16 cellular contexts compared by ENCODE assay signal in genomic region chr9:33153001-33153400, GRCh38. TPM values are rescaled to one million over a fixed set of nuclear protein-coding genes. Genes with fewer than 3 reads are reported as not detected.
DNase-seq lines count a peak whose midpoint lies in the region; ATAC-seq, FAIRE-seq and TF ChIP-seq lines count a peak whose summit lies in the region.
"Had no signal": no experiment of that assay in that cellular context is flagged by ENCODE, and none has a peak within 500 bp of the region (broad histone marks: within the 10 kb centered on the region; RNA-seq: fewer than 3 reads in every experiment).

No MANE protein-coding gene starts in this region.

- peaks cover 86% of the 10 kb centered on the region for H3K4me1 Mint-ChIP-seq in CD14-positive monocyte
- peaks cover 73% of the 10 kb centered on the region for H3K4me1 Mint-ChIP-seq in activated T-helper 1 cell treated with anti-CD3 and anti-CD28 coated beads, Interleukin-12 subunit alpha, Interleukin-12 subunit beta, Interleukin-2, Interleukin-4 antibody, amounts not matched to agents 30 ng/mL and 10 ng/mL and 1 ng/mL, durations not matched to agents 14 hours and 24 hours and 36 hours (ENCODE audit: low read depth)
- H3K4me1 Mint-ChIP-seq in natural killer cell treated with Interleukin-12 subunit alpha and Interleukin-12 subunit beta and Interleukin-15 and Interleukin-18, amount 100 ng/mL, for 72 hours (ENCODE audit: low read depth in 2 of 2): peaks cover 75 to 79% of the 10 kb centered on the region in 2 donors

- intact Hi-C loops in CD14-positive monocyte (cut with micrococcal nuclease): no loop called here
- intact Hi-C loops in activated T-helper 1 cell treated with anti-CD3 and anti-CD28 coated beads, Interleukin-12 subunit alpha, Interleukin-12 subunit beta, Interleukin-2, Interleukin-4 antibody, amounts not matched to agents 30 ng/mL and 10 ng/mL and 1 ng/mL, durations not matched to agents 14 hours and 24 hours and 36 hours (cut with micrococcal nuclease): no loop called here

- peaks cover 9 to 11% of the 10 kb centered on the region in 2 donors for H3K36me3 Mint-ChIP-seq in CD14-positive monocyte
- peaks cover 13% of the 10 kb centered on the region for H3K36me3 Mint-ChIP-seq in activated T-helper 1 cell treated with anti-CD3 and anti-CD28 coated beads, Interleukin-12 subunit alpha, Interleukin-12 subunit beta, Interleukin-2, Interleukin-4 antibody, amounts not matched to agents 30 ng/mL and 10 ng/mL and 1 ng/mL, durations not matched to agents 14 hours and 24 hours and 36 hours (ENCODE audit: low read depth)
- H3K36me3 Mint-ChIP-seq in natural killer cell treated with Interleukin-12 subunit alpha and Interleukin-12 subunit beta and Interleukin-15 and Interleukin-18, amount 100 ng/mL, for 72 hours: no peaks in the 10 kb centered on the region

- peak overlapping the region; percentile 30; the same call in 1 of the 2 replicates for H3K4me3 ChIP-seq in GM12865 (ENCODE audit: low read depth, low read length)
- H3K4me3 ChIP-seq: right atrium auricular region had no signal

- peak overlapping the region; percentile 88 to 99 (median 91) for H3K27ac Mint-ChIP-seq in CD14-positive monocyte
- H3K27ac Mint-ChIP-seq in activated T-helper 1 cell treated with anti-CD3 and anti-CD28 coated beads, Interleukin-12 subunit alpha, Interleukin-12 subunit beta, Interleukin-2, Interleukin-4 antibody, amounts not matched to agents 30 ng/mL and 10 ng/mL and 1 ng/mL, durations not matched to agents 14 hours and 24 hours and 36 hours: peak overlapping the region; percentile 47
- H3K27ac Mint-ChIP-seq in natural killer cell treated with Interleukin-12 subunit alpha and Interleukin-12 subunit beta and Interleukin-15 and Interleukin-18, amount 100 ng/mL, for 72 hours: peak overlapping the region; percentile 79 to 97

- no peak for FAIRE-seq in frontal cortex (lab: Jason Lieb, UNC)
- FAIRE-seq: keratinocyte had no signal

- ATAC-seq in natural killer cell treated with Interleukin-12 subunit alpha and Interleukin-12 subunit beta and Interleukin-15 and Interleukin-18, amount 100 ng/mL, for 72 hours: no peak
- no peak for ATAC-seq in GM19455 (IDR thresholded peaks at IDR 0.05; ENCODE audit: unreplicated experiment)
- ATAC-seq in GM18861 (IDR thresholded peaks at IDR 0.05; ENCODE audit: unreplicated experiment): no peak
- ATAC-seq: Panc1 had no signal

- H3K9me3 Mint-ChIP-seq in CD14-positive monocyte: no peaks in the 10 kb centered on the region
- no peaks in the 10 kb centered on the region for H3K9me3 Mint-ChIP-seq in activated T-helper 1 cell treated with anti-CD3 and anti-CD28 coated beads, Interleukin-12 subunit alpha, Interleukin-12 subunit beta, Interleukin-2, Interleukin-4 antibody, amounts not matched to agents 30 ng/mL and 10 ng/mL and 1 ng/mL, durations not matched to agents 14 hours and 24 hours and 36 hours
- H3K9me3 Mint-ChIP-seq in natural killer cell treated with Interleukin-12 subunit alpha and Interleukin-12 subunit beta and Interleukin-15 and Interleukin-18, amount 100 ng/mL, for 72 hours: no peaks in the 10 kb centered on the region

- TF ChIP-seq CTCF in CD14-positive monocyte (IDR thresholded peaks at IDR 0.05) (no peak), GM12865 (IDR thresholded peaks at IDR 0.05; ENCODE audit: insufficient read depth, low read depth, low read length, missing control alignments) (no peak)

- peak overlapping the region in 1 of 2 donors; percentile 81 for H3K4me3 Mint-ChIP-seq in CD14-positive monocyte
- H3K4me3 Mint-ChIP-seq in activated T-helper 1 cell treated with anti-CD3 and anti-CD28 coated beads, Interleukin-12 subunit alpha, Interleukin-12 subunit beta, Interleukin-2, Interleukin-4 antibody, amounts not matched to agents 30 ng/mL and 10 ng/mL and 1 ng/mL, durations not matched to agents 14 hours and 24 hours and 36 hours: peak overlapping the region; percentile 23
- H3K4me3 Mint-ChIP-seq in natural killer cell treated with Interleukin-12 subunit alpha and Interleukin-12 subunit beta and Interleukin-15 and Interleukin-18, amount 100 ng/mL, for 72 hours: peak overlapping the region; percentile 50

- DNase-seq in CD14-positive monocyte (ENCODE audit: low spot score) (no peak), GM12865 (ENCODE audit: low read depth) (no peak), frontal cortex (ENCODE audit: low spot score in 2 of 2) (no peak)
- DNase-seq in activated T-helper 1 cell treated with anti-CD3 and anti-CD28 coated beads, Interleukin-12 subunit alpha, Interleukin-12 subunit beta, Interleukin-2, Interleukin-4 antibody, amounts not matched to agents 30 ng/mL and 10 ng/mL and 1 ng/mL, durations not matched to agents 14 hours and 24 hours and 36 hours (ENCODE audit: low spot score): no peak
- DNase-seq in natural killer cell treated with Interleukin-12 subunit alpha and Interleukin-12 subunit beta and Interleukin-15 and Interleukin-18, amount 100 ng/mL, for 72 hours (ENCODE audit: low spot score): no peak
- no peak for DNase-seq in stimulated activated CD4-positive, alpha-beta T cell treated with anti-CD3 and anti-CD28 coated beads, Interleukin-4, amount 100 ng/mL, for 4 hours
- DNase-seq: activated CD4-positive, alpha-beta T cell treated with anti-CD3 and anti-CD28 coated beads for 4 hours; activated naive CD4-positive, alpha-beta T cell; central memory CD4-positive, alpha-beta T cell; NCI-H1417 treated with DMSO at 0.1 percent for 48 hours; stimulated activated CD4-positive, alpha-beta T cell treated with anti-CD3 and anti-CD28 coated beads, Interleukin-2, amount 100 ng/mL, for 24 hours had no signal

- H3K27me3 Mint-ChIP-seq in CD14-positive monocyte (ENCODE audit: low read depth in 3 of 3): peaks cover 0 to 5% (median 0%) of the 10 kb centered on the region in 3 donors
- peaks cover 2% of the 10 kb centered on the region for H3K27me3 Mint-ChIP-seq in activated T-helper 1 cell treated with anti-CD3 and anti-CD28 coated beads, Interleukin-12 subunit alpha, Interleukin-12 subunit beta, Interleukin-2, Interleukin-4 antibody, amounts not matched to agents 30 ng/mL and 10 ng/mL and 1 ng/mL, durations not matched to agents 14 hours and 24 hours and 36 hours (ENCODE audit: insufficient read depth)
- H3K27me3 Mint-ChIP-seq in natural killer cell treated with Interleukin-12 subunit alpha and Interleukin-12 subunit beta and Interleukin-15 and Interleukin-18, amount 100 ng/mL, for 72 hours: no peaks in the 10 kb centered on the region

RNA-seq across cellular contexts. Expression of gene B4GALT1, which starts 14.1 kb away (rescaled TPM):
- 10 to 100 TPM; 27.6 to 38.6 TPM for polyA plus RNA-seq in CD14-positive monocyte
- 64.4 and 66.5 TPM in 2 replicates for total RNA-seq in activated T-helper 1 cell treated with anti-CD3 and anti-CD28 coated beads, Interleukin-12 subunit alpha, Interleukin-12 subunit beta, Interleukin-2, Interleukin-4 antibody, amounts not matched to agents 30 ng/mL and 10 ng/mL and 1 ng/mL, durations not matched to agents 14 hours and 24 hours and 36 hours
- total RNA-seq in natural killer cell treated with Interleukin-12 subunit alpha and Interleukin-12 subunit beta and Interleukin-15 and Interleukin-18, amount 100 ng/mL, for 72 hours: 10 to 100 TPM; 51.4 to 90.6 TPM
- total RNA-seq in frontal cortex: 0.82 TPM

Comparison
In these comparisons a context has a peak if more than half of its experiments do, and no peak if none do; other contexts are left out.
1. RNA of gene B4GALT1, which starts 14.1 kb away (total RNA-seq): 51.4 to 90.6 TPM in natural killer cell treated with Interleukin-12 subunit alpha and Interleukin-12 subunit beta and Interleukin-15 and Interleukin-18, amount 100 ng/mL, for 72 hours and 64.4 to 66.5 TPM in activated T-helper 1 cell treated with anti-CD3 and anti-CD28 coated beads, Interleukin-12 subunit alpha, Interleukin-12 subunit beta, Interleukin-2, Interleukin-4 antibody, amounts not matched to agents 30 ng/mL and 10 ng/mL and 1 ng/mL, durations not matched to agents 14 hours and 24 hours and 36 hours; 0.82 TPM in frontal cortex (single experiment); every median in the first group is over 10 times any median in the second.
2. Peak in every context shown above with its lines, with median percentiles within 50 percentile points of each other: H3K27ac Mint-ChIP-seq.